ENCODE assay signal across 23 cellular contexts in genomic region chr17:3656353-3656752, GRCh38. TPM values are rescaled to one million over a fixed set of nuclear protein-coding genes. Genes with fewer than 3 reads are reported as not detected.
"Had no signal": no experiment of that assay in that cellular context is flagged by ENCODE, and none has a peak within 500 bp of the region (broad histone marks: within the 10 kb centered on the region; RNA-seq: fewer than 3 reads in every experiment).

No MANE protein-coding gene starts in this region.

- H3K4me3 ChIP-seq: lower lobe of right lung, thyroid gland had no signal

- H3K9me3 ChIP-seq: lower lobe of right lung, thyroid gland had no signal

- H3K4me3 Mint-ChIP-seq: activated B cell treated with CpG ODN at 0.5 μM for 24 hours; activated CD4-positive, alpha-beta T cell treated with anti-CD3 and anti-CD28 coated beads for 36 hours; activated naive CD8-positive, alpha-beta T cell treated with anti-CD3 and anti-CD28 coated beads, Interleukin-2, amount 10 ng/mL, durations not matched to agents 7 days and 5 days; activated T-cell treated with anti-CD3 and anti-CD28 coated beads, Interleukin-2, amount 50 U/mL, for 24 hours; naive thymus-derived CD8-positive, alpha-beta T cell had no signal

- ATAC-seq: activated CD4-positive, alpha-beta T cell treated with anti-CD3 and anti-CD28 coated beads for 36 hours; foreskin keratinocyte; left lobe of liver; lower lobe of right lung; naive thymus-derived CD8-positive, alpha-beta T cell; sciatic nerve had no signal

- H3K36me3 ChIP-seq: thyroid gland had no signal

- H3K27me3 Mint-ChIP-seq: activated B cell treated with CpG ODN at 0.5 μM for 24 hours; activated CD4-positive, alpha-beta T cell treated with anti-CD3 and anti-CD28 coated beads for 36 hours; activated naive CD8-positive, alpha-beta T cell treated with anti-CD3 and anti-CD28 coated beads, Interleukin-2, amount 10 ng/mL, durations not matched to agents 7 days and 5 days; activated T-cell treated with anti-CD3 and anti-CD28 coated beads, Interleukin-2, amount 50 U/mL, for 24 hours; naive thymus-derived CD8-positive, alpha-beta T cell had no signal

- H3K27ac ChIP-seq: foreskin keratinocyte, lower lobe of right lung, thyroid gland had no signal

- H3K9me3 Mint-ChIP-seq: activated B cell treated with CpG ODN at 0.5 μM for 24 hours; activated naive CD8-positive, alpha-beta T cell treated with anti-CD3 and anti-CD28 coated beads, Interleukin-2, amount 10 ng/mL, durations not matched to agents 7 days and 5 days; activated T-cell treated with anti-CD3 and anti-CD28 coated beads, Interleukin-2, amount 50 U/mL, for 24 hours; activated T-helper 2 cell treated with anti-CD3 and anti-CD28 coated beads, Interferon-gamma antibody, Interleukin-2, Interleukin-4, amounts not matched to agents 10 μg/mL and 5 μg/mL and 100 μg/mL, durations not matched to agents 14 hours and 24 hours and 36 hours; naive thymus-derived CD8-positive, alpha-beta T cell had no signal

- H3K4me1 Mint-ChIP-seq: activated CD4-positive, alpha-beta T cell treated with anti-CD3 and anti-CD28 coated beads for 36 hours; activated naive CD8-positive, alpha-beta T cell treated with anti-CD3 and anti-CD28 coated beads, Interleukin-2, amount 10 ng/mL, durations not matched to agents 7 days and 5 days; naive thymus-derived CD8-positive, alpha-beta T cell had no signal

- H3K27ac Mint-ChIP-seq: activated B cell treated with CpG ODN at 0.5 μM for 24 hours; activated CD4-positive, alpha-beta T cell treated with anti-CD3 and anti-CD28 coated beads for 36 hours; activated naive CD8-positive, alpha-beta T cell treated with anti-CD3 and anti-CD28 coated beads, Interleukin-2, amount 10 ng/mL, durations not matched to agents 7 days and 5 days; activated T-cell treated with anti-CD3 and anti-CD28 coated beads, Interleukin-2, amount 50 U/mL, for 24 hours; activated T-helper 2 cell treated with anti-CD3 and anti-CD28 coated beads, Interferon-gamma antibody, Interleukin-2, Interleukin-4, amounts not matched to agents 10 μg/mL and 5 μg/mL and 100 μg/mL, durations not matched to agents 14 hours and 24 hours and 36 hours had no signal

- H3K27me3 ChIP-seq: foreskin keratinocyte, thyroid gland had no signal

- FAIRE-seq: bronchial epithelial cell, small intestine had no signal

- DNase-seq: activated B cell treated with CpG ODN at 0.5 μM for 24 hours; activated CD4-positive, alpha-beta T cell treated with anti-CD3 and anti-CD28 coated beads for 36 hours; activated CD4-positive, alpha-beta T cell treated with anti-CD3 and anti-CD28 coated beads, Interleukin-2, amount 50 U/mL, for 4 hours; activated CD8-positive, alpha-beta memory T cell treated with anti-CD3 and anti-CD28 coated beads for 24 hours; activated CD8-positive, alpha-beta memory T cell treated with anti-CD3 and anti-CD28 coated beads, Interleukin-2, amount 50 U/mL, for 4 hours; activated naive CD4-positive, alpha-beta T cell; activated naive CD8-positive, alpha-beta T cell treated with anti-CD3 and anti-CD28 coated beads, Interleukin-2, amount 10 ng/mL, durations not matched to agents 7 days and 5 days; activated T-cell treated with anti-CD3 and anti-CD28 coated beads, Interleukin-2, amount 50 U/mL, for 24 hours; amniotic stem cell; cerebellar nuclear complex; cortex of kidney; effector CD4-positive, alpha-beta T cell; foreskin keratinocyte; lower lobe of right lung; naive thymus-derived CD8-positive, alpha-beta T cell; small intestine; stimulated activated naive CD4-positive, alpha-beta T cell treated with Interleukin-2 at 50 U/mL for 16 hours; substantia nigra; thyroid gland had no signal

- H3K36me3 Mint-ChIP-seq: activated naive CD8-positive, alpha-beta T cell treated with anti-CD3 and anti-CD28 coated beads, Interleukin-2, amount 10 ng/mL, durations not matched to agents 7 days and 5 days had no signal

RNA-seq across cellular contexts. Expression of gene P2RX5, which starts 39.6 kb away (rescaled TPM):
- total RNA-seq: left lobe of liver had no signal
